Comparison of ENCODE assay signal across 26 cellular contexts in genomic region chr12:7583471-7583870, GRCh38.
"Had no signal": no experiment of that assay in that cellular context is flagged by ENCODE, and none has a peak within 500 bp of the region (broad histone marks: within the 10 kb centered on the region; RNA-seq: fewer than 3 reads in every experiment).

No MANE protein-coding gene starts in this region.

- H3K4me1 Mint-ChIP-seq: activated naive CD4-positive, alpha-beta T cell treated with anti-CD3 and anti-CD28 coated beads, Interleukin-2, amount 10 ng/mL, durations not matched to agents 7 days and 5 days; activated naive CD8-positive, alpha-beta T cell treated with anti-CD3 and anti-CD28 coated beads, Interleukin-2, amount 10 ng/mL, durations not matched to agents 7 days and 5 days; mesothelial cell of epicardium; nephron progenitor cell; stimulated activated memory B cell treated with anti-CD40 and anti-IgM and Interleukin-4, amounts not matched to agents 10 μg/mL and 1 μg/mL and 100 μg/mL, for 72 hours had no signal

- H3K4me3 Mint-ChIP-seq: activated naive CD4-positive, alpha-beta T cell treated with anti-CD3 and anti-CD28 coated beads, Interleukin-2, amount 10 ng/mL, durations not matched to agents 7 days and 5 days; activated naive CD8-positive, alpha-beta T cell treated with anti-CD3 and anti-CD28 coated beads, Interleukin-2, amount 10 ng/mL, durations not matched to agents 7 days and 5 days; activated T-cell treated with anti-CD3 and anti-CD28 coated beads, Interleukin-2, amount 50 U/mL, for 24 hours; mesothelial cell of epicardium; nephron progenitor cell; stimulated activated memory B cell treated with anti-CD40 and anti-IgM and Interleukin-4, amounts not matched to agents 10 μg/mL and 1 μg/mL and 100 μg/mL, for 72 hours; stimulated activated naive CD8-positive, alpha-beta T cell treated with anti-CD3 and anti-CD28 coated beads, Interleukin-15, amount 100 ng/mL, for 72 hours had no signal

- H3K4me3 ChIP-seq: esophagus muscularis mucosa, pancreas, psoas muscle, smooth muscle cell had no signal

- H3K36me3 ChIP-seq: brain microvascular endothelial cell, esophagus muscularis mucosa, pancreas had no signal

- H3K4me1 ChIP-seq: esophagus muscularis mucosa, pancreas, psoas muscle had no signal

- H3K27me3 ChIP-seq: brain microvascular endothelial cell, esophagus muscularis mucosa, pancreas had no signal

- ATAC-seq: left ventricle myocardium superior; psoas muscle; stimulated activated memory B cell treated with anti-CD40 and anti-IgM and Interleukin-4, amounts not matched to agents 10 μg/mL and 1 μg/mL and 100 μg/mL, for 72 hours; stimulated activated naive CD8-positive, alpha-beta T cell treated with anti-CD3 and anti-CD28 coated beads, Interleukin-15, amount 100 ng/mL, for 72 hours had no signal

- H3K36me3 Mint-ChIP-seq: activated naive CD4-positive, alpha-beta T cell treated with anti-CD3 and anti-CD28 coated beads, Interleukin-2, amount 10 ng/mL, durations not matched to agents 7 days and 5 days; activated naive CD8-positive, alpha-beta T cell treated with anti-CD3 and anti-CD28 coated beads, Interleukin-2, amount 10 ng/mL, durations not matched to agents 7 days and 5 days; mesothelial cell of epicardium; stimulated activated memory B cell treated with anti-CD40 and anti-IgM and Interleukin-4, amounts not matched to agents 10 μg/mL and 1 μg/mL and 100 μg/mL, for 72 hours had no signal

- H3K9me3 ChIP-seq: pancreas, psoas muscle had no signal

- H3K4me2 ChIP-seq: smooth muscle cell had no signal

- H3K27ac Mint-ChIP-seq: activated naive CD4-positive, alpha-beta T cell treated with anti-CD3 and anti-CD28 coated beads, Interleukin-2, amount 10 ng/mL, durations not matched to agents 7 days and 5 days; activated naive CD8-positive, alpha-beta T cell treated with anti-CD3 and anti-CD28 coated beads, Interleukin-2, amount 10 ng/mL, durations not matched to agents 7 days and 5 days; activated T-cell treated with anti-CD3 and anti-CD28 coated beads, Interleukin-2, amount 50 U/mL, for 24 hours; mesothelial cell of epicardium; nephron progenitor cell; stimulated activated memory B cell treated with anti-CD40 and anti-IgM and Interleukin-4, amounts not matched to agents 10 μg/mL and 1 μg/mL and 100 μg/mL, for 72 hours; stimulated activated naive CD8-positive, alpha-beta T cell treated with anti-CD3 and anti-CD28 coated beads, Interleukin-15, amount 100 ng/mL, for 72 hours had no signal

- DNase-seq: activated CD4-positive, alpha-beta T cell treated with anti-CD3 and anti-CD28 coated beads for 4 hours; activated CD4-positive, alpha-beta T cell treated with anti-CD3 and anti-CD28 coated beads, Interleukin-2, amount 50 U/mL, for 48 hours; activated CD8-positive, alpha-beta memory T cell treated with anti-CD3 and anti-CD28 coated beads for 24 hours; activated CD8-positive, alpha-beta memory T cell treated with anti-CD3 and anti-CD28 coated beads, Interleukin-2, amount 50 U/mL, for 4 hours; activated gamma-delta T cell; activated naive CD4-positive, alpha-beta T cell treated with anti-CD3 and anti-CD28 coated beads, Interleukin-2, amount 10 ng/mL, durations not matched to agents 7 days and 5 days; activated naive CD8-positive, alpha-beta T cell treated with anti-CD3 and anti-CD28 coated beads, Interleukin-2, amount 10 ng/mL, durations not matched to agents 7 days and 5 days; activated T-cell treated with anti-CD3 and anti-CD28 coated beads, Interleukin-2, amount 50 U/mL, for 24 hours; amniotic stem cell; brain microvascular endothelial cell; caudate nucleus; foreskin melanocyte; left ventricle myocardium superior; naive B cell; nephron progenitor cell; psoas muscle; stimulated activated CD4-positive, alpha-beta T cell treated with anti-CD3 and anti-CD28 coated beads, Interleukin-4, amount 100 ng/mL, for 4 hours; stimulated activated CD8-positive, alpha-beta memory T cell treated with anti-CD3 and anti-CD28 coated beads, Interleukin-4, amount 100 ng/mL, for 48 hours; substantia nigra had no signal

- H3K27ac ChIP-seq: brain microvascular endothelial cell, esophagus muscularis mucosa, pancreas, psoas muscle, VCaP had no signal
